ENCODE assay signal across 25 cellular contexts in the genomic region with DNA sequence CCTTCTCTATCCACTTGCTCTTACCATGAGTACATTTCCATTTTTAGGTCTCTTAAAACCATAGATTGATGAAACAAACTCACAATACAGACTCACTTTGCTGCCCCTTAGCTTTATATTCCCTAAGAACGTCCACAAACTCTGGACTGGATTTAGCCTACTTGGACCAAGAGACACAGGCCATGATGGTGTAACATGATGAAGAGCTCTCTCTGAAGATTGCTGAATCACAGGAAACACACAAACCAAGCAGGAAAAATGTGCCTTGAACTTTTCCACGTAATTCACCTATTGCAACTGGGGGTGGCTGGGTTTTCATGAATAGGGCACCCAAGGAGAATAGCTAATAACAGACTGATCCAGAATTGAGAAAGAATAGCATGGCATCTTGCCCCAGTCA.
"Had no signal": no experiment of that assay in that cellular context is flagged by ENCODE, and none has a peak within 500 bp of the region (broad histone marks: within the 10 kb centered on the region; RNA-seq: fewer than 3 reads in every experiment).

No MANE protein-coding gene starts in this region.

- H3K4me3 ChIP-seq: adrenal gland, SJCRH30, SK-N-MC had no signal

- DNase-seq: activated CD4-positive, alpha-beta memory T cell treated with anti-CD3 and anti-CD28 coated beads for 36 hours; activated CD4-positive, alpha-beta T cell treated with anti-CD3 and anti-CD28 coated beads for 4 hours; activated CD4-positive, alpha-beta T cell treated with anti-CD3 and anti-CD28 coated beads, Interleukin-2, amount 50 U/mL, for 1 hour; activated CD8-positive, alpha-beta memory T cell treated with anti-CD3 and anti-CD28 coated beads, Interleukin-2, amount 50 U/mL, for 4 hours; activated gamma-delta T cell treated with Interleukin-2 at 50 U/mL for 16 hours; activated naive CD4-positive, alpha-beta T cell treated with anti-CD3 and anti-CD28 coated beads for 36 hours; activated T-cell treated with anti-CD3 and anti-CD28 coated beads for 4 hours; activated T-cell treated with anti-CD3 and anti-CD28 coated beads, Interleukin-2, amount 50 U/mL, for 4 hours; adrenal gland; anterior cingulate cortex; MM.1S; MV-4-11; NCI-H1092; NCI-H1436 treated with DMSO at 0.1 percent for 48 hours; NCI-H1694 treated with DMSO at 0.1 percent for 48 hours; NCI-H2029; NCI-H345; NCI-H524 treated with DMSO at 0.1 percent for 48 hours; SHP77; SJCRH30; T1000; WERI-Rb-1 had no signal

- H3K36me3 ChIP-seq: adrenal gland, SJCRH30, WERI-Rb-1 had no signal

- ATAC-seq: activated naive CD4-positive, alpha-beta T cell treated with anti-CD3 and anti-CD28 coated beads, Interleukin-2, amount 50 U/mL, for 72 hours; activated T-cell treated with anti-CD3 and anti-CD28 coated beads, Interleukin-2, amount 50 U/mL, for 4 hours; Panc1 had no signal

- H3K27me3 ChIP-seq: adrenal gland, SJCRH30 had no signal
